In genomic region chr11:128515766-128516466, GRCh38 we compare ENCODE assay signal across 12 cellular contexts.
A peak's percentile ranks its signal among the peaks of the same experiment; 100 is the strongest.
DNase-seq lines count a peak whose midpoint lies in the region; ATAC-seq, FAIRE-seq and TF ChIP-seq lines count a peak whose summit lies in the region.
"Had no signal": no experiment of that assay in that cellular context is flagged by ENCODE, and none has a peak within 500 bp of the region (broad histone marks: within the 10 kb centered on the region; RNA-seq: fewer than 3 reads in every experiment).

No MANE protein-coding gene starts in this region.

- H3K27me3 Mint-ChIP-seq in naive thymus-derived CD4-positive, alpha-beta T cell, result peaks cover 0 to 3% (median 0%) of the 10 kb centered on the region in 5 donors

- 5 to 11% methylated on average over 7 of the region's 7 CpGs for WGBS in body of pancreas, 2 donors

- CTCF ChIA-PET in naive thymus-derived CD4-positive, alpha-beta T cell (lab: Charles Lee), result interaction anchor here (0.6 to 8.2 kb wide), 9 partner anchors 10 to 115 kb away, joined by 3 to 86 read pairs (median 5); no protein-coding TSS in a partner anchor

- ATAC-seq in body of pancreas (peak; percentile 53), GM19455 (IDR thresholded peaks at IDR 0.05; ENCODE audit: unreplicated experiment) (no peak)
- no peak for ATAC-seq in naive thymus-derived CD4-positive, alpha-beta T cell

- TF ChIP-seq POLR2A in GM12891 (IDR thresholded peaks at IDR 0.05; ENCODE audit: low read depth, low read length) (no peak), body of pancreas (IDR thresholded peaks at IDR 0.05) (no peak)

- DNase-seq in GM12891 (ENCODE audit: insufficient read length, low spot score) (no peak), body of pancreas (no peak), NOMO-1 treated with dmso at 0.1 percent for 144 hours (lab: John Stamatoyannopoulos, UW; ENCODE audit: unreplicated experiment) (no peak), hippocampal formation (lab: John Stamatoyannopoulos, UW) (no peak)
- peak in 5 of 9 donors; percentile 1 to 40 (median 6) for DNase-seq in naive thymus-derived CD4-positive, alpha-beta T cell
- DNase-seq in stimulated activated CD4-positive, alpha-beta T cell treated with anti-CD3 and anti-CD28 coated beads, Interleukin-12 subunit alpha, Interleukin-12 subunit beta, amount 100 ng/mL, for 4 hours, result no peak
- DNase-seq: activated CD4-positive, CD25-positive, alpha-beta regulatory T cell; COR-L47; NCI-H446 treated with DMSO at 0.1 percent for 48 hours; retina had no signal

- H3K36me3 Mint-ChIP-seq in naive thymus-derived CD4-positive, alpha-beta T cell, result peaks cover 52 to 93% (median 92%) of the 10 kb centered on the region in 5 donors

- peak overlapping the region; percentile 92 to 99 (median 97) for H3K27ac Mint-ChIP-seq in naive thymus-derived CD4-positive, alpha-beta T cell

- no peak overlapping the region for H2AFZ ChIP-seq in ACC112 (ENCODE audit: low read length, unreplicated experiment)

- H3K36me3 ChIP-seq in ACC112 (ENCODE audit: insufficient read depth, low read length) (peaks cover 28% of the 10 kb centered on the region; the same call in 1 of the 2 replicates), body of pancreas (replicated peaks in 1 of 2; ENCODE audit: insufficient read depth in 1 of 2, low read depth in 2 of 2) (no peaks in the 10 kb centered on the region)
- H3K36me3 ChIP-seq in naive thymus-derived CD4-positive, alpha-beta T cell (ENCODE audit: control insufficient read depth in 2 of 3, insufficient read depth in 3 of 3, low read length in 3 of 3), result peaks cover 31 to 61% (median 48%) of the 10 kb centered on the region in 3 experiments

- peak overlapping the region; percentile 94 to 100 (median 98) for H3K4me3 Mint-ChIP-seq in naive thymus-derived CD4-positive, alpha-beta T cell

- H3K9me3 ChIP-seq in body of pancreas, result no peaks in the 10 kb centered on the region
- no peaks in the 10 kb centered on the region for H3K9me3 ChIP-seq in naive thymus-derived CD4-positive, alpha-beta T cell (ENCODE audit: control insufficient read depth in 2 of 3, low read length in 3 of 3)

- peaks cover 37 to 74% (median 44%) of the 10 kb centered on the region in 7 donors for H3K4me1 Mint-ChIP-seq in naive thymus-derived CD4-positive, alpha-beta T cell

- H3K27ac ChIP-seq in ACC112 (ENCODE audit: low read depth, low read length) (peak overlapping the region; percentile 10), body of pancreas (peak overlapping the region; percentile 25 to 68 (median 44))
- peak overlapping the region; percentile 97 for H3K27ac ChIP-seq in naive thymus-derived CD4-positive, alpha-beta T cell (ENCODE audit: low read depth, low read length)

- peak overlapping the region; percentile 90 for H3K4me3 ChIP-seq in ACC112 (ENCODE audit: low read depth, low read length)
- H3K4me3 ChIP-seq in body of pancreas, result no peak overlapping the region
- peak overlapping the region; percentile 96 for H3K4me3 ChIP-seq in naive thymus-derived CD4-positive, alpha-beta T cell (ENCODE audit: low read length)

- intact Hi-C loops in body of pancreas (cut with DNase I), result no loop called here
- intact Hi-C loops in naive thymus-derived CD4-positive, alpha-beta T cell (cut with micrococcal nuclease), result loop anchor here in 1 of 2 donors (1.0 to 2.0 kb wide), 2 partner anchors 9 to 33 kb away; no protein-coding TSS in a partner anchor

- FAIRE-seq in GM12891 (lab: Jason Lieb, UNC), result peak; percentile 43

- peaks cover 67% of the 10 kb centered on the region for H3K4me1 ChIP-seq in ACC112 (ENCODE audit: control insufficient read depth, insufficient read depth, low read length, unreplicated experiment)
- peaks cover 62% of the 10 kb centered on the region for H3K4me1 ChIP-seq in body of pancreas
- peaks cover 27 to 30% of the 10 kb centered on the region in 2 donors for H3K4me1 ChIP-seq in naive thymus-derived CD4-positive, alpha-beta T cell (ENCODE audit: control insufficient read depth in 2 of 2, insufficient read depth in 2 of 2, low read length in 2 of 2)

- peaks cover 100% of the 10 kb centered on the region for H3K79me2 ChIP-seq in ACC112 (ENCODE audit: control insufficient read depth, insufficient read depth, low read length, unreplicated experiment)

- TF ChIP-seq CTCF in body of pancreas (IDR thresholded peaks at IDR 0.05), result no peak

- H3K9me3 Mint-ChIP-seq in naive thymus-derived CD4-positive, alpha-beta T cell, result no peaks in the 10 kb centered on the region

- H3K27me3 ChIP-seq in ACC112 (ENCODE audit: insufficient read depth, low read length) (no peaks in the 10 kb centered on the region), body of pancreas (no peaks in the 10 kb centered on the region)
- H3K27me3 ChIP-seq in naive thymus-derived CD4-positive, alpha-beta T cell (ENCODE audit: control insufficient read depth in 2 of 2, insufficient read depth in 2 of 2, low read length in 2 of 2), result no peaks in the 10 kb centered on the region

- POLR2A ChIA-PET in naive thymus-derived CD4-positive, alpha-beta T cell (lab: Charles Lee), result interaction anchor here (0.7 to 30.8 kb wide), 20 partner anchors 7 to 321 kb away, joined by 3 to 691 read pairs (median 73); no protein-coding TSS in a partner anchor

TF ChIP-seq in GM12891, 5 proteins besides CTCF, POLR2A, EP300 and RAD21:
- no peak for TF ChIP-seq POU2F2 (IDR thresholded peaks at IDR 0.05; ENCODE audit: low read depth, low read length)
- no peak for TF ChIP-seq PAX5 (IDR thresholded peaks at IDR 0.05; ENCODE audit: insufficient read depth, low read length, severe bottlenecking)
- TF ChIP-seq SPI1 (IDR thresholded peaks at IDR 0.05; ENCODE audit: low read depth, low read length), result no peak
- TF ChIP-seq TAF1 (IDR thresholded peaks at IDR 0.05; ENCODE audit: low read depth, low read length), result no peak
- TF ChIP-seq POLR2AphosphoS5 (IDR thresholded peaks at IDR 0.05; ENCODE audit: low read depth, low read length), result no peak

Comparison
In these comparisons a context has a peak if more than half of its experiments do, and no peak if none do; other contexts are left out.
1. H3K27ac ChIP-seq: peak in every context shown above with its lines; median percentile 97 in naive thymus-derived CD4-positive, alpha-beta T cell; 44 in body of pancreas; 10 in ACC112.
2. H3K4me3 ChIP-seq: peak in ACC112 (single experiment) and naive thymus-derived CD4-positive, alpha-beta T cell (single experiment); none in body of pancreas (0 of 2).
3. DNase-seq: peak in naive thymus-derived CD4-positive, alpha-beta T cell (5 of 9); none in GM12891 (single experiment), body of pancreas (0 of 4), NOMO-1 treated with dmso at 0.1 percent for 144 hours (single experiment), stimulated activated CD4-positive, alpha-beta T cell treated with anti-CD3 and anti-CD28 coated beads, Interleukin-12 subunit alpha, Interleukin-12 subunit beta, amount 100 ng/mL, for 4 hours (single experiment) and hippocampal formation (0 of 2).